8 cellular contexts compared by ENCODE assay signal in genomic region chr22:29388759-29389090, GRCh38. TPM values are rescaled to one million over a fixed set of nuclear protein-coding genes. Genes with fewer than 3 reads are reported as not detected.
DNase-seq lines count a peak whose midpoint lies in the region; ATAC-seq, FAIRE-seq and TF ChIP-seq lines count a peak whose summit lies in the region.

No MANE protein-coding gene starts in this region.

- H3K79me2 ChIP-seq in hepatocyte = peaks cover 41% of the 10 kb centered on the region

- TF ChIP-seq POLR2A in GM12892 (IDR thresholded peaks at IDR 0.05; ENCODE audit: low read depth, low read length) = no peak

- H3K27me3 ChIP-seq in cardiac muscle cell = no peaks in the 10 kb centered on the region
- no peaks in the 10 kb centered on the region for H3K27me3 ChIP-seq in WERI-Rb-1 (ENCODE audit: insufficient read depth, low read depth, severe bottlenecking)
- no peaks in the 10 kb centered on the region for H3K27me3 ChIP-seq in hepatocyte

- intact Hi-C loops in cardiac septum (cut with DNase I) = loop anchor here (2.0 kb wide), 1 partner anchor 82 kb away; the partner anchor contains the start of gene GAS2L1

- H3K27ac Mint-ChIP-seq in stimulated activated naive CD8-positive, alpha-beta T cell treated with anti-CD3 and anti-CD28 coated beads, Interleukin-15, amount 100 ng/mL, for 72 hours = peak overlapping the region; percentile 96 to 98

- no peak for FAIRE-seq in GM12892 (lab: Jason Lieb, UNC)

- H3K4me3 ChIP-seq in cardiac muscle cell (peak overlapping the region; percentile 65), WERI-Rb-1 (ENCODE audit: low read depth, low read length) (peak overlapping the region; percentile 73), hepatocyte (peak overlapping the region; percentile 80)

- DNase-seq in cardiac muscle cell (ENCODE audit: low read depth in 1 of 2, low spot score in 1 of 2) (no peak), cardiac septum (ENCODE audit: low spot score) (no peak), WERI-Rb-1 (no peak), hepatocyte (ENCODE audit: low spot score) (no peak), NCI-H2196 (lab: John Stamatoyannopoulos, UW; ENCODE audit: unreplicated experiment) (no peak), GM12892 (ENCODE audit: insufficient read length) (no peak)
- DNase-seq in stimulated activated naive CD8-positive, alpha-beta T cell treated with anti-CD3 and anti-CD28 coated beads, Interleukin-15, amount 100 ng/mL, for 72 hours = no peak

- no peaks in the 10 kb centered on the region for H4K20me1 ChIP-seq in hepatocyte (ENCODE audit: insufficient read depth, poor library complexity, severe bottlenecking)

- no peaks in the 10 kb centered on the region for H3K9me2 ChIP-seq in hepatocyte (replicated peaks; ENCODE audit: insufficient read depth)

- peak; percentile 29 for ATAC-seq in stimulated activated naive CD8-positive, alpha-beta T cell treated with anti-CD3 and anti-CD28 coated beads, Interleukin-15, amount 100 ng/mL, for 72 hours
- no peak for ATAC-seq in GM21367 (IDR thresholded peaks at IDR 0.05; ENCODE audit: unreplicated experiment)

- peaks cover 11% of the 10 kb centered on the region for H3K4me1 ChIP-seq in cardiac muscle cell (ENCODE audit: low read depth)
- peaks cover 38% of the 10 kb centered on the region for H3K4me1 ChIP-seq in hepatocyte (ENCODE audit: insufficient read depth)

- H3K27ac ChIP-seq in cardiac muscle cell = no peak overlapping the region
- peak overlapping the region; percentile 3; the same call in 1 of the 2 replicates for H3K27ac ChIP-seq in WERI-Rb-1
- H3K27ac ChIP-seq in hepatocyte = peak overlapping the region; percentile 35

- H3K4me2 ChIP-seq in hepatocyte = peak overlapping the region; percentile 92

- WGBS in hepatocyte (ENCODE audit: low lambda C conversion rate, missing lambda C conversion rate) = 34% methylated on average over 9 of the region's 9 CpGs

- no peaks in the 10 kb centered on the region for H3K27me3 Mint-ChIP-seq in stimulated activated naive CD8-positive, alpha-beta T cell treated with anti-CD3 and anti-CD28 coated beads, Interleukin-15, amount 100 ng/mL, for 72 hours

- H3K9me3 ChIP-seq in cardiac muscle cell (ENCODE audit: low read depth) (no peaks in the 10 kb centered on the region), WERI-Rb-1 (ENCODE audit: severe bottlenecking) (no peaks in the 10 kb centered on the region), hepatocyte (ENCODE audit: low read depth) (no peaks in the 10 kb centered on the region)

- H3K9me3 Mint-ChIP-seq in stimulated activated naive CD8-positive, alpha-beta T cell treated with anti-CD3 and anti-CD28 coated beads, Interleukin-15, amount 100 ng/mL, for 72 hours = no peaks in the 10 kb centered on the region

- peak overlapping the region; percentile 93 to 96 for H3K4me3 Mint-ChIP-seq in stimulated activated naive CD8-positive, alpha-beta T cell treated with anti-CD3 and anti-CD28 coated beads, Interleukin-15, amount 100 ng/mL, for 72 hours

- TF ChIP-seq CTCF in cardiac muscle cell (IDR thresholded peaks at IDR 0.05; ENCODE audit: low read depth, low read length) = no peak
- TF ChIP-seq CTCF in WERI-Rb-1 (IDR thresholded peaks at IDR 0.05; ENCODE audit: low read depth, low read length) = no peak
- no peak for TF ChIP-seq CTCF in hepatocyte (IDR thresholded peaks at IDR 0.05; ENCODE audit: poor library complexity)

- H3K4me1 Mint-ChIP-seq in stimulated activated naive CD8-positive, alpha-beta T cell treated with anti-CD3 and anti-CD28 coated beads, Interleukin-15, amount 100 ng/mL, for 72 hours = peaks cover 49% of the 10 kb centered on the region

- H2AFZ ChIP-seq in hepatocyte = peak overlapping the region; percentile 96

- no peaks in the 10 kb centered on the region for H3K36me3 ChIP-seq in cardiac muscle cell
- H3K36me3 ChIP-seq in WERI-Rb-1 = peaks cover 21% of the 10 kb centered on the region
- no peaks in the 10 kb centered on the region for H3K36me3 ChIP-seq in hepatocyte (replicated peaks; ENCODE audit: insufficient read depth, low read depth)

RNA-seq across cellular contexts. Expression of gene AP1B1, which starts 0.4 kb away (rescaled TPM):
- total RNA-seq in cardiac muscle cell (68.2 and 80.7 TPM in 2 replicates), cardiac septum (28.0 TPM), hepatocyte (50.1 and 52.0 TPM in 2 replicates)
- polyA plus RNA-seq in cardiac muscle cell (55.1 and 67.4 TPM in 2 replicates), hepatocyte (44.2 and 46.6 TPM in 2 replicates)
- 28.3 TPM for polyA plus RNA-seq in GM12892 (2012; ENCODE audit: missing spikeins)

RNA-seq across cellular contexts. Expression of gene RFPL1, which starts 49.7 kb away (rescaled TPM):
- total RNA-seq in cardiac muscle cell (not detected in 2 replicates), cardiac septum (not detected), hepatocyte (not detected in 2 replicates)
- polyA plus RNA-seq in cardiac muscle cell (0.32 TPM in 1 of 2 replicates, not detected in the other), hepatocyte (not detected in 2 replicates)
- polyA plus RNA-seq in GM12892 (2012; ENCODE audit: missing spikeins) = not detected
